Comparison of ENCODE assay signal across 4 cellular contexts in genomic region chr16:20460313-20460712, GRCh38. TPM values are rescaled to one million over a fixed set of nuclear protein-coding genes. Genes with fewer than 3 reads are reported as not detected.
"Had no signal": no experiment of that assay in that cellular context is flagged by ENCODE, and none has a peak within 500 bp of the region (broad histone marks: within the 10 kb centered on the region; RNA-seq: fewer than 3 reads in every experiment).

No MANE protein-coding gene starts in this region.

RNA-seq across cellular contexts. Expression of gene ACSM2A, which starts 9.0 kb away (rescaled TPM):
- total RNA-seq: LHCN-M2, M059J, MCF 10A, NCI-H460 had no signal

RNA-seq across cellular contexts. Expression of gene ACSM5, which starts 51.0 kb away (rescaled TPM):
- total RNA-seq: NCI-H460 had no signal

RNA-seq across cellular contexts. Expression of gene PDILT, which starts 55.8 kb away (rescaled TPM):
- total RNA-seq: LHCN-M2, M059J, MCF 10A, NCI-H460 had no signal
